In the genomic region with DNA sequence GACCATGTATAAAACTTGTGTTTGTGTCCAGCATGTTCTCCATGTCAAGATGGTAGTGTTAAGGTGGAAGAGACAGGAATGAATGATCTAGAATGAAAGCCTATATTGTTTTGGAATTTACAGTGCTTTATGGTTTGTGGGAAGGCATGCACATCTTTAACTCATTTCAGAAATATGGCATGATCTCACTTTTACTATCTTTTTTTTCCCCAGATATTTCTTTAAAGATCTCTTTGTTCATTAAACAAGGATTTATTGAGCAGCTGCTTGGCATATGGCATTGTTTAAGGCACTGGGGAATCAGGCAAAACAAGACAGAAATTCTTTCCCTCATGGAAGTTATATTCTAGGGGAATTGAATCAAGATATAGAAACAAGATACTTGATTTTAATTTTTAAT, we compare ENCODE assay signal across 25 cellular contexts. TPM values are rescaled to one million over a fixed set of nuclear protein-coding genes. Genes with fewer than 3 reads are reported as not detected.
DNase-seq lines count a peak whose midpoint lies in the region; ATAC-seq, FAIRE-seq and TF ChIP-seq lines count a peak whose summit lies in the region.
"Had no signal": no experiment of that assay in that cellular context is flagged by ENCODE, and none has a peak within 500 bp of the region (broad histone marks: within the 10 kb centered on the region; RNA-seq: fewer than 3 reads in every experiment).

No MANE protein-coding gene starts in this region.

- H3K27ac Mint-ChIP-seq in Calu3 (ENCODE audit: unreplicated experiment) = peak overlapping the region; percentile 42
- peak overlapping the region; percentile 77 for H3K27ac Mint-ChIP-seq in glutamatergic neuron (ENCODE audit: unreplicated experiment)
- H3K27ac Mint-ChIP-seq in CD4-positive, alpha-beta T cell = no peak overlapping the region
- H3K27ac Mint-ChIP-seq: T-helper 1 cell treated with Interleukin-12 subunit alpha and Interleukin-12 subunit beta and Interleukin-4 antibody, amounts not matched to agents 30 μg/mL and 1 μg/mL, for 36 hours had no signal

- H3K9ac ChIP-seq in adipocyte (ENCODE audit: low read length) = no peak overlapping the region

- no peak for DNase-seq in Calu3
- no peak for DNase-seq in GM12892 (ENCODE audit: insufficient read length)
- DNase-seq in adipocyte (ENCODE audit: low read depth) = peak; percentile 17
- no peak for DNase-seq in glutamatergic neuron
- DNase-seq in NCI-H2196 treated with DMSO at 0.1 percent for 48 hours (lab: John Stamatoyannopoulos, UW; ENCODE audit: unreplicated experiment) = no peak
- DNase-seq in CD4-positive, alpha-beta T cell = no peak
- DNase-seq: BE2C; COR-L47; GDM1; H7; KBM-7; NCI-H1092 treated with DMSO at 0.1 percent for 48 hours; NCI-H1436 treated with DMSO at 0.1 percent for 48 hours; NCI-H2029 treated with DMSO at 0.1 percent for 48 hours; NCI-H345; NCI-H524; NCI-H774; NK-92 treated with Interleukin-12 subunit alpha and Interleukin-12 subunit beta, amount 100 ng/mL, for 24 hours had no signal

- no peak overlapping the region for H3K4me3 ChIP-seq in adipocyte (ENCODE audit: low read length)
- H3K4me3 ChIP-seq: SJCRH30 had no signal

- no peaks in the 10 kb centered on the region for H3K27me3 Mint-ChIP-seq in Calu3 (ENCODE audit: unreplicated experiment)
- H3K27me3 Mint-ChIP-seq in glutamatergic neuron (ENCODE audit: unreplicated experiment) = no peaks in the 10 kb centered on the region
- H3K27me3 Mint-ChIP-seq in CD4-positive, alpha-beta T cell = no peaks in the 10 kb centered on the region

- ATAC-seq in HG02623 (IDR thresholded peaks at IDR 0.05; ENCODE audit: unreplicated experiment) = no peak
- ATAC-seq in CD4-positive, alpha-beta T cell (ENCODE audit: poor library complexity) = no peak
- ATAC-seq: HepG2, Panc1 had no signal

- no peak for TF ChIP-seq CTCF in Calu3 (IDR thresholded peaks at IDR 0.05; ENCODE audit: unreplicated experiment)
- TF ChIP-seq CTCF in glutamatergic neuron (IDR thresholded peaks at IDR 0.05; ENCODE audit: partially characterized antibody, unreplicated experiment) = no peak
- TF ChIP-seq CTCF in CD4-positive, alpha-beta T cell (IDR thresholded peaks at IDR 0.05) = no peak

- H3K4me1 ChIP-seq in adipocyte (ENCODE audit: control insufficient read depth, insufficient read depth, low read length) = peaks cover 3% of the 10 kb centered on the region
- H3K4me1 ChIP-seq: BE2C, SJCRH30 had no signal

- no peak for TF ChIP-seq POLR2A in GM12892 (IDR thresholded peaks at IDR 0.05; ENCODE audit: low read depth, low read length)

- H3K4me1 Mint-ChIP-seq in Calu3 (ENCODE audit: low read depth, unreplicated experiment) (peaks cover 18% of the 10 kb centered on the region), glutamatergic neuron (ENCODE audit: low read depth, unreplicated experiment) (no peaks in the 10 kb centered on the region)
- no peaks in the 10 kb centered on the region for H3K4me1 Mint-ChIP-seq in CD4-positive, alpha-beta T cell (ENCODE audit: low read depth)

- H3K9me3 Mint-ChIP-seq in Calu3 (ENCODE audit: low read depth, unreplicated experiment) (no peaks in the 10 kb centered on the region), glutamatergic neuron (ENCODE audit: unreplicated experiment) (no peaks in the 10 kb centered on the region)
- H3K9me3 Mint-ChIP-seq in CD4-positive, alpha-beta T cell = no peaks in the 10 kb centered on the region
- H3K9me3 Mint-ChIP-seq: T-helper 1 cell treated with Interleukin-12 subunit alpha and Interleukin-12 subunit beta and Interleukin-4 antibody, amounts not matched to agents 30 μg/mL and 1 μg/mL, for 36 hours had no signal

- H3K36me3 Mint-ChIP-seq in Calu3 (ENCODE audit: insufficient read depth, unreplicated experiment) = peaks cover 71% of the 10 kb centered on the region
- H3K36me3 Mint-ChIP-seq in glutamatergic neuron (ENCODE audit: unreplicated experiment) = peaks cover 4% of the 10 kb centered on the region
- H3K36me3 Mint-ChIP-seq in CD4-positive, alpha-beta T cell (ENCODE audit: low read depth) = peaks cover 65% of the 10 kb centered on the region

- no peaks in the 10 kb centered on the region for H3K9me3 ChIP-seq in adipocyte (ENCODE audit: control insufficient read depth, low read length)
- no peaks in the 10 kb centered on the region for H3K9me3 ChIP-seq in CD4-positive, alpha-beta T cell (ENCODE audit: control insufficient read depth, low read length)
- H3K9me3 ChIP-seq: BE2C, SJCRH30 had no signal

- FAIRE-seq in GM12892 (lab: Jason Lieb, UNC) = peak; percentile 65
- FAIRE-seq: A204.1, HepG2 had no signal

- H3K27me3 ChIP-seq in adipocyte (replicated peaks; ENCODE audit: control insufficient read depth, insufficient read depth, low read length) = no peaks in the 10 kb centered on the region
- H3K27me3 ChIP-seq in CD4-positive, alpha-beta T cell (ENCODE audit: control insufficient read depth, insufficient read depth, low read length) = no peaks in the 10 kb centered on the region
- H3K27me3 ChIP-seq: BE2C, SJCRH30 had no signal

- intact Hi-C loops in Calu3 (cut with micrococcal nuclease; ENCODE audit: unreplicated experiment) = no loop called here
- intact Hi-C loops in CD4-positive, alpha-beta T cell (cut with DNase I, micrococcal nuclease) = no loop called here

- H3K27ac ChIP-seq in CD4-positive, alpha-beta T cell (ENCODE audit: low read depth, low read length) = no peak overlapping the region
- H3K27ac ChIP-seq: HL-60, SJCRH30 had no signal

- no TSS peak for BruUV-seq in Calu3 (replicated peaks; lab: Mats Ljungman, UMichigan)

- POLR2A ChIA-PET in CD4-positive, alpha-beta T cell (lab: Charles Lee) = no interaction called here

- no peak overlapping the region for H3K4me3 Mint-ChIP-seq in Calu3 (ENCODE audit: low read depth, unreplicated experiment)
- no peak overlapping the region for H3K4me3 Mint-ChIP-seq in glutamatergic neuron (ENCODE audit: unreplicated experiment)
- no peak overlapping the region for H3K4me3 Mint-ChIP-seq in CD4-positive, alpha-beta T cell
- H3K4me3 Mint-ChIP-seq: T-helper 1 cell treated with Interleukin-12 subunit alpha and Interleukin-12 subunit beta and Interleukin-4 antibody, amounts not matched to agents 30 μg/mL and 1 μg/mL, for 36 hours had no signal

- H3K36me3 ChIP-seq in adipocyte (ENCODE audit: control insufficient read depth, insufficient read depth, low read length, severe bottlenecking) = peaks cover 6% of the 10 kb centered on the region

- CTCF ChIA-PET in Calu3 (lab: Charles Lee) = no interaction called here
- CTCF ChIA-PET in CD4-positive, alpha-beta T cell (lab: Charles Lee) = no interaction called here

RNA-seq across cellular contexts. Expression of a gene that starts 51.7 kb away (rescaled TPM):
- total RNA-seq in Calu3 (2022) (393 and 576 TPM in 2 replicates), glutamatergic neuron (ENCODE audit: unreplicated experiment) (29.2 TPM)
- 8.6 TPM for polyA plus RNA-seq in GM12892 (2012; ENCODE audit: missing spikeins)
- 10 to 100 TPM; 13.7 to 16.4 TPM for total RNA-seq in CD4-positive, alpha-beta T cell

Comparison
In these comparisons a context has a peak if more than half of its experiments do, and no peak if none do; other contexts are left out.
1. RNA of a gene that starts 51.7 kb away (total RNA-seq): 393 to 576 TPM in Calu3; 29.2 TPM in glutamatergic neuron (single experiment) and 13.7 to 16.4 TPM in CD4-positive, alpha-beta T cell; every median in the first group is over 10 times any median in the second.